In genomic region chr16:14378684-14379467, GRCh38 we compare ENCODE assay signal across 18 cellular contexts.
DNase-seq lines count a peak whose midpoint lies in the region; ATAC-seq, FAIRE-seq and TF ChIP-seq lines count a peak whose summit lies in the region.
"Had no signal": no experiment of that assay in that cellular context is flagged by ENCODE, and none has a peak within 500 bp of the region (broad histone marks: within the 10 kb centered on the region; RNA-seq: fewer than 3 reads in every experiment).

No MANE protein-coding gene starts in this region.

- H3K4ac ChIP-seq in neuronal stem cell (ENCODE audit: low read length), result no peak overlapping the region

- H3K9ac ChIP-seq in BLaER1, result no peak overlapping the region
- H3K9ac ChIP-seq in GM12878 (ENCODE audit: control insufficient read depth, insufficient read depth, low read length), result no peak overlapping the region
- no peak overlapping the region for H3K9ac ChIP-seq in neuronal stem cell (ENCODE audit: low read depth, low read length, poor library complexity)
- H3K9ac ChIP-seq: KMS-11 had no signal

- in situ Hi-C loops in GM12878 (cut with MboI), result no loop called here

- SMC1A ChIA-PET in GM12878 (lab: Charles Lee; ENCODE audit: uncharacterized antibody, unreplicated experiment), result interaction anchor here (0.7 kb wide), 1 partner anchor 36 kb away, joined by 3 read pairs; no protein-coding TSS in a partner anchor

- TF ChIP-seq RAD21 in GM12878 (IDR thresholded peaks at IDR 0.05; ENCODE audit: insufficient read depth, low read depth, low read length), result no peak

- CTCF ChIA-PET in GM12878 (lab: Yijun Ruan, JAX), result interaction anchor here (0.9 kb wide), 1 partner anchor 109 kb away, joined by 4 read pairs; no protein-coding TSS in a partner anchor

- TF ChIP-seq CTCF in GM12878 (IDR thresholded peaks at IDR 0.05 in 2 of 3, conservative IDR thresholded peaks at IDR 0.05 in 1 of 3; ENCODE audit: control insufficient read depth in 2 of 3, extremely low read depth in 1 of 3, insufficient read depth in 1 of 3, low read depth in 3 of 3, low read length in 3 of 3) (no peak), right atrium auricular region (IDR thresholded peaks at IDR 0.05) (no peak)

- no peak overlapping the region for H2BK5ac ChIP-seq in neuronal stem cell (ENCODE audit: low read length)

- intact Hi-C loops in GM12878 (cut with micrococcal nuclease; ENCODE audit: unreplicated experiment), result no loop called here
- intact Hi-C loops in left colon (cut with DNase I, micrococcal nuclease), result no loop called here

- FAIRE-seq in GM12878 (lab: Jason Lieb, UNC), result no peak

- H3K27me3 ChIP-seq in BLaER1 (no peaks in the 10 kb centered on the region), GM12878 (replicated peaks in 1 of 2; ENCODE audit: control insufficient read depth in 2 of 2, insufficient read depth in 2 of 2, low read length in 1 of 2) (no peaks in the 10 kb centered on the region), neuronal stem cell (ENCODE audit: control insufficient read depth in 3 of 3, insufficient read depth in 3 of 3, low read depth in 1 of 3, low read length in 3 of 3) (peaks cover 0 to 2% (median 0%) of the 10 kb centered on the region in 3 experiments), right atrium auricular region (no peaks in the 10 kb centered on the region)
- H3K27me3 ChIP-seq: brain microvascular endothelial cell, neutrophil, Peyer's patch, tibial nerve had no signal

- no peak overlapping the region for H4K8ac ChIP-seq in neuronal stem cell (ENCODE audit: low read depth, low read length)

- H4K20me1 ChIP-seq in BLaER1 (no peaks in the 10 kb centered on the region), GM12878 (ENCODE audit: control insufficient read depth, insufficient read depth) (no peaks in the 10 kb centered on the region)

- 0 out of 2 replicates have a peak overlapping the region, but pooled peaks have one; percentile 23 for H3K4me2 ChIP-seq in BLaER1
- no peak overlapping the region for H3K4me2 ChIP-seq in GM12878 (ENCODE audit: control insufficient read depth, insufficient read depth)
- no peak overlapping the region for H3K4me2 ChIP-seq in neuronal stem cell (ENCODE audit: insufficient read depth, low read length, poor library complexity, severe bottlenecking)
- H3K4me2 ChIP-seq: KMS-11 had no signal

- peak overlapping the region; percentile 36 for H3K18ac ChIP-seq in neuronal stem cell (ENCODE audit: low read length)

- H2AFZ ChIP-seq in GM12878 (ENCODE audit: control insufficient read depth, low read depth, low read length) (no peak overlapping the region), neuronal stem cell (ENCODE audit: low read length) (no peak overlapping the region)

- no peak for TF ChIP-seq EP300 in GM12878 (IDR thresholded peaks at IDR 0.05; ENCODE audit: borderline replicate concordance in 1 of 2, control insufficient read depth in 1 of 2, low read depth in 2 of 2, low read length in 2 of 2)

- RAD21 ChIA-PET in GM12878 (lab: Charles Lee; ENCODE audit: unreplicated experiment), result interaction anchor here (0.9 kb wide), 1 partner anchor 66 kb away, joined by 4 read pairs; no protein-coding TSS in a partner anchor

- TF ChIP-seq POLR2A in GM12878 (IDR thresholded peaks at IDR 0.05; ENCODE audit: low read depth, low read length), result no peak

- H4K91ac ChIP-seq in neuronal stem cell (ENCODE audit: low read depth, low read length, poor library complexity), result no peak overlapping the region

- H3K23ac ChIP-seq in neuronal stem cell (ENCODE audit: low read depth, low read length, poor library complexity), result no peak overlapping the region

- BruUV-seq in GM12878 (replicated peaks; lab: Mats Ljungman, UMichigan), result no TSS peak

- H3K27ac ChIP-seq in BLaER1, result no peak overlapping the region
- H3K27ac ChIP-seq in GM12878 (ENCODE audit: control insufficient read depth, insufficient read depth), result no peak overlapping the region
- H3K27ac ChIP-seq in neuronal stem cell (replicated peaks; ENCODE audit: low read length), result no peak overlapping the region
- no peak overlapping the region for H3K27ac ChIP-seq in right atrium auricular region
- H3K27ac ChIP-seq: brain microvascular endothelial cell, KMS-11, neutrophil, Peyer's patch, tibial nerve had no signal

- H3K36me3 ChIP-seq in BLaER1 (no peaks in the 10 kb centered on the region), GM12878 (ENCODE audit: control insufficient read depth in 2 of 2, insufficient read depth in 2 of 2, low read length in 1 of 2) (no peaks in the 10 kb centered on the region), neuronal stem cell (replicated peaks in 1 of 2; ENCODE audit: control insufficient read depth in 2 of 2, insufficient read depth in 2 of 2, low read length in 2 of 2) (no peaks in the 10 kb centered on the region), right atrium auricular region (no peaks in the 10 kb centered on the region)
- H3K36me3 ChIP-seq: brain microvascular endothelial cell, neutrophil, Peyer's patch, tibial nerve had no signal

- peak; percentile 76 for DNase-seq in M059J (ENCODE audit: low read depth)
- no peak for DNase-seq in GM12878 (ENCODE audit: low read depth, low spot score)
- no peak for DNase-seq in neuronal stem cell (ENCODE audit: low spot score)
- no peak for DNase-seq in SK-N-DZ (ENCODE audit: low spot score)
- DNase-seq in NCI-H1694 (lab: John Stamatoyannopoulos, UW), result no peak
- DNase-seq in left colon, result no peak
- DNase-seq in right atrium auricular region (ENCODE audit: low spot score), result no peak
- DNase-seq: activated CD8-positive, alpha-beta memory T cell treated with anti-CD3 and anti-CD28 coated beads, Interleukin-2, amount 50 U/mL, for 4 hours; activated naive CD4-positive, alpha-beta T cell treated with Interleukin-2 at 50 U/mL for 16 hours; brain microvascular endothelial cell; effector memory CD8-positive, alpha-beta T cell; H9; NCI-H510A treated with DMSO at 0.1 percent for 48 hours; Peyer's patch had no signal

- no peak overlapping the region for H2BK12ac ChIP-seq in neuronal stem cell (ENCODE audit: low read length)

- ATAC-seq in GM12878, result peak; percentile 36; the same call in 1 of the 3 replicates
- no peak for ATAC-seq in left colon
- ATAC-seq: effector memory CD8-positive, alpha-beta T cell had no signal

- H3K4me3 ChIP-seq in BLaER1 (no peak overlapping the region), GM12878 (no peak overlapping the region), neuronal stem cell (ENCODE audit: low read length in 2 of 2) (no peak overlapping the region), right atrium auricular region (no peak overlapping the region)
- H3K4me3 ChIP-seq: Peyer's patch, tibial nerve had no signal

- POLR2A ChIA-PET in GM12878 (lab: Charles Lee), result interaction anchor here (0.5 kb wide), 1 partner anchor 53 kb away, joined by 4 read pairs; no protein-coding TSS in a partner anchor

- H3K9me3 ChIP-seq in BLaER1 (no peaks in the 10 kb centered on the region), GM12878 (replicated peaks; ENCODE audit: control insufficient read depth, insufficient read depth, low read length) (no peaks in the 10 kb centered on the region; the same call in 2 of the 3 replicates), neuronal stem cell (replicated peaks in 1 of 2; ENCODE audit: control insufficient read depth in 2 of 2, insufficient read depth in 1 of 2, low read depth in 1 of 2, low read length in 2 of 2) (no peaks in the 10 kb centered on the region), right atrium auricular region (no peaks in the 10 kb centered on the region)
- H3K9me3 ChIP-seq: neutrophil, Peyer's patch, tibial nerve had no signal

- peak overlapping the region; percentile 47 for H2AK5ac ChIP-seq in neuronal stem cell (ENCODE audit: low read depth, low read length)

- no peak overlapping the region for H2BK15ac ChIP-seq in neuronal stem cell (ENCODE audit: low read length)

- no peaks in the 10 kb centered on the region for H3K79me1 ChIP-seq in neuronal stem cell (ENCODE audit: low read depth, low read length)

- H3K4me1 ChIP-seq in BLaER1 (peaks cover 49% of the 10 kb centered on the region), GM12878 (ENCODE audit: control insufficient read depth, insufficient read depth, low read length) (no peaks in the 10 kb centered on the region), neuronal stem cell (ENCODE audit: control insufficient read depth in 2 of 2, insufficient read depth in 1 of 2, low read depth in 1 of 2, low read length in 2 of 2) (peaks cover 0 to 3% of the 10 kb centered on the region in 2 donors), right atrium auricular region (no peaks in the 10 kb centered on the region)
- H3K4me1 ChIP-seq: Peyer's patch, tibial nerve had no signal

- no peak overlapping the region for H3K14ac ChIP-seq in neuronal stem cell (ENCODE audit: low read length)

- 58% methylated on average over 17 of the region's 17 CpGs for WGBS in GM12878 (ENCODE audit: insufficient coverage, insufficient replicate concordance, low lambda C conversion rate, missing lambda C conversion rate)
- WGBS in neuronal stem cell (ENCODE audit: extremely low coverage in 2 of 2, insufficient read length in 2 of 2, insufficient replicate concordance in 1 of 2), 2 donors, result no CpG with 5 or more reads among the region's 17 CpGs

- no peaks in the 10 kb centered on the region for H3K79me2 ChIP-seq in GM12878 (ENCODE audit: control insufficient read depth, insufficient read depth, low read length)

- no peak overlapping the region for H2BK120ac ChIP-seq in neuronal stem cell (ENCODE audit: low read depth, low read length)

TF ChIP-seq in GM12878, 131 proteins besides CTCF, POLR2A, EP300 and RAD21 (continues in another document):
- no peak for TF ChIP-seq E2F8 (IDR thresholded peaks at IDR 0.05; ENCODE audit: low read depth, partially characterized antibody)
